26 cellular contexts compared by ENCODE assay signal in the genomic region with DNA sequence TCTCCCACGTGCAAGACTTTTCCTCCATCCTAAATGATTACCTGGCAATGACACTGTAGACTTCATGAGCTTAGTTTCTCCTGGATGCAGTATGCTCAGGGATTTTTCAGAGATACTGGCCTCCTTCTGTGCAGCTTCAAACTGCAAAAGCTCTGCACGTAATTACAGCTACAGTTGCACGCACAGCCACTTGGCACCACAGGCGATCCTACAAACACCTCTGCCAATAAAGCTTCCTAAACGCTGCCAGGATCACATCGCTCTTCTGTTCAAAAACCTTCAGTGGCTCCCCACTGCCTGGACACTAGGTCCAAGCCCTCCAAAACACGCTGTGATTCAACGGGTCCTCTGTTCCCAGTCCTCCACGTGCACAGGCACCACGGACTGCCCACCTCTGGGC.
"Had no signal": no experiment of that assay in that cellular context is flagged by ENCODE, and none has a peak within 500 bp of the region (broad histone marks: within the 10 kb centered on the region; RNA-seq: fewer than 3 reads in every experiment).

No MANE protein-coding gene starts in this region.

- ATAC-seq: effector memory CD8-positive, alpha-beta T cell; left lobe of liver; lower lobe of right lung; naive thymus-derived CD4-positive, alpha-beta T cell; sciatic nerve had no signal

- H3K27ac Mint-ChIP-seq: activated B cell treated with CpG ODN at 0.5 μM for 24 hours; activated naive CD4-positive, alpha-beta T cell treated with anti-CD3 and anti-CD28 coated beads, Interleukin-2, amount 10 ng/mL, durations not matched to agents 7 days and 5 days; activated T-helper 2 cell treated with anti-CD3 and anti-CD28 coated beads, Interferon-gamma antibody, Interleukin-2, Interleukin-4, amounts not matched to agents 10 μg/mL and 5 μg/mL and 100 μg/mL, durations not matched to agents 14 hours and 24 hours and 36 hours; type B pancreatic cell had no signal

- H3K9me3 ChIP-seq: esophagus muscularis mucosa, lower lobe of right lung, SJSA1, thoracic aorta had no signal

- H3K27me3 Mint-ChIP-seq: activated B cell treated with CpG ODN at 0.5 μM for 24 hours; activated naive CD4-positive, alpha-beta T cell treated with anti-CD3 and anti-CD28 coated beads, Interleukin-2, amount 10 ng/mL, durations not matched to agents 7 days and 5 days; effector memory CD8-positive, alpha-beta T cell; naive thymus-derived CD4-positive, alpha-beta T cell; type B pancreatic cell had no signal

- DNase-seq: activated B cell treated with CpG ODN at 0.5 μM for 24 hours; activated CD4-positive, alpha-beta T cell treated with anti-CD3 and anti-CD28 coated beads for 4 hours; activated CD4-positive, alpha-beta T cell treated with anti-CD3 and anti-CD28 coated beads, Interleukin-2, amount 50 U/mL, for 48 hours; activated naive CD4-positive, alpha-beta T cell treated with anti-CD3 and anti-CD28 coated beads, Interleukin-2, amount 10 ng/mL, durations not matched to agents 7 days and 5 days; aorta; brain microvascular endothelial cell; effector memory CD8-positive, alpha-beta T cell; glutamatergic neuron; immature natural killer cell; lower lobe of right lung; naive thymus-derived CD4-positive, alpha-beta T cell; small intestine; stimulated activated CD4-positive, alpha-beta T cell treated with anti-CD3 and anti-CD28 coated beads, Interleukin-2, amount 100 ng/mL, for 24 hours; stimulated activated naive CD4-positive, alpha-beta T cell treated with Interleukin-2 at 50 U/mL for 16 hours; T1000 had no signal

- H3K4me3 ChIP-seq: dorsolateral prefrontal cortex, esophagus muscularis mucosa, hepatocyte, lower lobe of right lung, SJSA1, thoracic aorta had no signal

- H3K27ac ChIP-seq: brain microvascular endothelial cell, esophagus muscularis mucosa, hepatocyte, lower lobe of right lung, parathyroid adenoma, SJSA1, thoracic aorta had no signal

- H3K9me3 Mint-ChIP-seq: activated B cell treated with CpG ODN at 0.5 μM for 24 hours; activated naive CD4-positive, alpha-beta T cell treated with anti-CD3 and anti-CD28 coated beads, Interleukin-2, amount 10 ng/mL, durations not matched to agents 7 days and 5 days; activated T-helper 2 cell treated with anti-CD3 and anti-CD28 coated beads, Interferon-gamma antibody, Interleukin-2, Interleukin-4, amounts not matched to agents 10 μg/mL and 5 μg/mL and 100 μg/mL, durations not matched to agents 14 hours and 24 hours and 36 hours; effector memory CD8-positive, alpha-beta T cell; immature natural killer cell; naive thymus-derived CD4-positive, alpha-beta T cell; neural crest cell; type B pancreatic cell had no signal

- H3K4me1 Mint-ChIP-seq: activated B cell treated with CpG ODN at 0.5 μM for 24 hours; activated naive CD4-positive, alpha-beta T cell treated with anti-CD3 and anti-CD28 coated beads, Interleukin-2, amount 10 ng/mL, durations not matched to agents 7 days and 5 days; neural crest cell had no signal

- H3K4me3 Mint-ChIP-seq: activated B cell treated with CpG ODN at 0.5 μM for 24 hours; activated naive CD4-positive, alpha-beta T cell treated with anti-CD3 and anti-CD28 coated beads, Interleukin-2, amount 10 ng/mL, durations not matched to agents 7 days and 5 days; effector memory CD8-positive, alpha-beta T cell; immature natural killer cell; naive thymus-derived CD4-positive, alpha-beta T cell; neural crest cell; type B pancreatic cell had no signal
